In genomic region chrX:45011131-45011530, GRCh38 we compare ENCODE assay signal across 17 cellular contexts.
A peak's percentile ranks its signal among the peaks of the same experiment; 100 is the strongest.
DNase-seq lines count a peak whose midpoint lies in the region; ATAC-seq and TF ChIP-seq lines count a peak whose summit lies in the region.
"Had no signal": no experiment of that assay in that cellular context is flagged by ENCODE, and none has a peak within 500 bp of the region (broad histone marks: within the 10 kb centered on the region; RNA-seq: fewer than 3 reads in every experiment).

No MANE protein-coding gene starts in this region.

- H3K36me3 ChIP-seq in IMR-90 (ENCODE audit: control insufficient read depth, insufficient read depth, low read length) (no peaks in the 10 kb centered on the region), brain microvascular endothelial cell (replicated peaks) (no peaks in the 10 kb centered on the region), mesenchymal stem cell (ENCODE audit: control insufficient read depth in 1 of 2, insufficient read depth in 2 of 2, low read depth in 1 of 2, low read length in 2 of 2) (peaks cover 0 to 16% of the 10 kb centered on the region in 2 experiments), mucosa of descending colon (ENCODE audit: low read depth) (no peaks in the 10 kb centered on the region)
- H3K36me3 ChIP-seq: ovary, SJCRH30 had no signal

- TF ChIP-seq CTCF in IMR-90 (conservative IDR thresholded peaks at IDR 0.05; ENCODE audit: low read depth, low read length) = no peak
- no peak for TF ChIP-seq CTCF in brain microvascular endothelial cell (IDR thresholded peaks at IDR 0.05; ENCODE audit: low read depth, low read length, missing control alignments)
- TF ChIP-seq CTCF in mucosa of descending colon (IDR thresholded peaks at IDR 0.05) = no peak

- H3K9me1 ChIP-seq in IMR-90 (ENCODE audit: insufficient read depth, low read length) = no peaks in the 10 kb centered on the region

- H2BK15ac ChIP-seq in IMR-90 (ENCODE audit: low read depth, low read length) = no peak overlapping the region
- H2BK15ac ChIP-seq in mesenchymal stem cell (ENCODE audit: low read depth, poor library complexity, severe bottlenecking) = no peak overlapping the region

- intact Hi-C loops in IMR-90 (cut with micrococcal nuclease) (loop anchor here (5.0 kb wide), 1 partner anchor 94 kb away; no protein-coding TSS in a partner anchor), Right ventricle myocardium inferior (cut with DNase I) (no loop called here), mucosa of descending colon (cut with DNase I, micrococcal nuclease) (no loop called here), left colon (cut with DNase I, micrococcal nuclease) (no loop called here)

- H3K9ac ChIP-seq in IMR-90 (ENCODE audit: low read depth, low read length) = no peak overlapping the region
- H3K9ac ChIP-seq in mesenchymal stem cell (ENCODE audit: low read length) = no peak overlapping the region
- H3K9ac ChIP-seq: BLaER1 had no signal

- no peak for TF ChIP-seq RAD21 in IMR-90 (IDR thresholded peaks at IDR 0.05; ENCODE audit: low read length)

- POLR2A ChIA-PET in IMR-90 (lab: Charles Lee; ENCODE audit: unreplicated experiment) = no interaction called here

- H2AK9ac ChIP-seq in IMR-90 (replicated peaks; ENCODE audit: low read depth, low read length, poor library complexity) = no peak overlapping the region

- H4K8ac ChIP-seq in IMR-90 (ENCODE audit: low read depth in 2 of 2, low read length in 2 of 2) (no peak overlapping the region), mesenchymal stem cell (ENCODE audit: low read length) (no peak overlapping the region)

- no TSS peak for BruUV-seq in IMR-90 (replicated peaks; lab: Mats Ljungman, UMichigan)

- H2BK5ac ChIP-seq in IMR-90 (ENCODE audit: low read depth, low read length, poor library complexity, severe bottlenecking) (peak overlapping the region; percentile 2), mesenchymal stem cell (ENCODE audit: low read depth, low read length, poor library complexity, severe bottlenecking) (no peak overlapping the region)

- no peak overlapping the region for H4K5ac ChIP-seq in IMR-90 (ENCODE audit: low read depth, low read length)

- in situ Hi-C loops in IMR-90 (cut with MboI; ENCODE audit: low sequenced_read_pairs) (no loop called here), brain microvascular endothelial cell (cut with HindIII; ENCODE audit: low pct_ligation_motif_present, low sequenced_read_pairs) (no loop called here)

- no peak overlapping the region for H2BK120ac ChIP-seq in IMR-90 (ENCODE audit: low read depth, low read length)
- no peak overlapping the region for H2BK120ac ChIP-seq in mesenchymal stem cell (ENCODE audit: low read depth, low read length)

- peak; percentile 29 for DNase-seq in AG20443 (ENCODE audit: low spot score)
- peak; percentile 68 for DNase-seq in IMR-90
- peak; percentile 34 for DNase-seq in brain microvascular endothelial cell
- DNase-seq in mesenchymal stem cell = peak; percentile 47
- DNase-seq in Right ventricle myocardium inferior (ENCODE audit: missing footprints) = no peak
- DNase-seq in mucosa of descending colon = no peak
- DNase-seq in left colon = no peak
- DNase-seq in NCI-H524 treated with DMSO at 0.1 percent for 48 hours (lab: John Stamatoyannopoulos, UW) = no peak
- DNase-seq: activated naive CD4-positive, alpha-beta T cell; caudate nucleus; DMS53; NCI-H2081; ovary; SJCRH30; stomach had no signal

- H3K4me1 ChIP-seq in IMR-90 (ENCODE audit: control insufficient read depth, insufficient read depth, low read length) (peaks cover 2% of the 10 kb centered on the region; the same call in 1 of the 2 replicates), mesenchymal stem cell (ENCODE audit: control insufficient read depth, insufficient read depth, low read depth, low read length) (no peaks in the 10 kb centered on the region), mucosa of descending colon (ENCODE audit: low read depth) (no peaks in the 10 kb centered on the region)
- H3K4me1 ChIP-seq: BLaER1, SJCRH30 had no signal

- CTCF ChIA-PET in IMR-90 (lab: Yijun Ruan, JAX) = no interaction called here

- ATAC-seq in IMR-90 (ENCODE audit: low read depth) (peak; percentile 66), Right ventricle myocardium inferior (no peak), mucosa of descending colon (no peak), left colon (no peak)

- H4K91ac ChIP-seq in IMR-90 (ENCODE audit: insufficient read depth, low read depth, low read length) = no peak overlapping the region
- no peak overlapping the region for H4K91ac ChIP-seq in mesenchymal stem cell (ENCODE audit: low read length)

- H2BK20ac ChIP-seq in IMR-90 (ENCODE audit: low read depth, low read length) = no peak overlapping the region

- H3K4me2 ChIP-seq in IMR-90 (ENCODE audit: low read depth, low read length) = no peak overlapping the region
- no peak overlapping the region for H3K4me2 ChIP-seq in mesenchymal stem cell (ENCODE audit: low read length, poor library complexity, severe bottlenecking)
- H3K4me2 ChIP-seq: BLaER1 had no signal

- peaks cover 14% of the 10 kb centered on the region; the same call in 1 of the 2 replicates for H4K20me1 ChIP-seq in IMR-90 (ENCODE audit: insufficient read depth, low read length)

- H2AFZ ChIP-seq in IMR-90 (replicated peaks; ENCODE audit: low read length, poor library complexity) = no peak overlapping the region
- H2AFZ ChIP-seq in mesenchymal stem cell (ENCODE audit: low read depth, low read length) = no peak overlapping the region

- H3K27ac ChIP-seq in IMR-90 (ENCODE audit: insufficient read depth, low read length) (no peak overlapping the region), brain microvascular endothelial cell (no peak overlapping the region), mesenchymal stem cell (ENCODE audit: low read length, poor library complexity, severe bottlenecking) (no peak overlapping the region)
- H3K27ac ChIP-seq: BLaER1, ovary, SJCRH30, stomach, VCaP had no signal

- H3K4ac ChIP-seq in IMR-90 (ENCODE audit: low read depth, low read length) (no peak overlapping the region), mesenchymal stem cell (ENCODE audit: low read depth in 1 of 2, low read length in 2 of 2) (no peak overlapping the region)

- H3K18ac ChIP-seq in IMR-90 (ENCODE audit: low read depth, low read length) = no peak overlapping the region
- no peak overlapping the region for H3K18ac ChIP-seq in mesenchymal stem cell (ENCODE audit: low read depth in 1 of 2, low read length in 2 of 2)

- H3K9me3 ChIP-seq in IMR-90 (ENCODE audit: control insufficient read depth, insufficient read depth, low read length) = peaks cover 3% of the 10 kb centered on the region
- H3K9me3 ChIP-seq in mesenchymal stem cell (ENCODE audit: control insufficient read depth, low read length) = no peaks in the 10 kb centered on the region
- no peaks in the 10 kb centered on the region for H3K9me3 ChIP-seq in mucosa of descending colon
- H3K9me3 ChIP-seq: SJCRH30 had no signal

- H2BK12ac ChIP-seq in mesenchymal stem cell (ENCODE audit: low read length in 2 of 2) = no peak overlapping the region

- H3K56ac ChIP-seq in IMR-90 (ENCODE audit: extremely low read depth, insufficient read depth, low read length) = no peak overlapping the region

- TF ChIP-seq POLR2A in IMR-90 (IDR thresholded peaks at IDR 0.05; ENCODE audit: low read depth, low read length) = no peak

- dilution Hi-C loops in IMR-90 (cut with HindIII; ENCODE audit: low sequenced_read_pairs, unreplicated experiment) = no loop called here

- H3K4me3 ChIP-seq in IMR-90 (ENCODE audit: insufficient read depth, low read depth, low read length) (no peak overlapping the region), brain microvascular endothelial cell (ENCODE audit: low read depth, low read length) (no peak overlapping the region), mesenchymal stem cell (ENCODE audit: insufficient read depth in 1 of 2, low read depth in 1 of 2, low read length in 2 of 2) (no peak overlapping the region), mucosa of descending colon (no peak overlapping the region)
- H3K4me3 ChIP-seq: BLaER1, ovary, SJCRH30, stomach had no signal

- H3K27me3 ChIP-seq in IMR-90 (ENCODE audit: control insufficient read depth, insufficient read depth, low read length) (no peaks in the 10 kb centered on the region), brain microvascular endothelial cell (replicated peaks) (no peaks in the 10 kb centered on the region), mesenchymal stem cell (ENCODE audit: control insufficient read depth in 1 of 2, insufficient read depth in 1 of 2, low read length in 2 of 2) (no peaks in the 10 kb centered on the region)
- H3K27me3 ChIP-seq: BLaER1, ovary, SJCRH30, stomach had no signal

- H3K79me1 ChIP-seq in IMR-90 (ENCODE audit: low read depth in 1 of 2, low read length in 2 of 2) (peaks cover 0 to 26% of the 10 kb centered on the region in 2 experiments; a peak in 2 of 4 replicates), mesenchymal stem cell (replicated peaks; ENCODE audit: low read length, poor library complexity, severe bottlenecking) (no peaks in the 10 kb centered on the region)

- H3K14ac ChIP-seq in IMR-90 (replicated peaks; ENCODE audit: low read depth, low read length) = no peak overlapping the region
- no peak overlapping the region for H3K14ac ChIP-seq in mesenchymal stem cell (ENCODE audit: low read length in 2 of 2)

- no peak overlapping the region for H3K23ac ChIP-seq in IMR-90 (ENCODE audit: low read depth, low read length)
- H3K23ac ChIP-seq in mesenchymal stem cell (ENCODE audit: low read length in 2 of 2) = no peak overlapping the region

- H2AK5ac ChIP-seq in IMR-90 (ENCODE audit: low read depth, low read length) = no peak overlapping the region
- no peak overlapping the region for H2AK5ac ChIP-seq in mesenchymal stem cell (ENCODE audit: low read length, severe bottlenecking)

TF ChIP-seq in IMR-90, 13 proteins besides CTCF, POLR2A, EP300 and RAD21 (continues in another document):
- TF ChIP-seq CEBPB (IDR thresholded peaks at IDR 0.05; ENCODE audit: low read depth, low read length) (no peak), CHD1 (IDR thresholded peaks at IDR 0.05; ENCODE audit: low read depth, low read length) (no peak), MAFK (IDR thresholded peaks at IDR 0.05; ENCODE audit: low read depth, low read length) (no peak), NFE2L2 (IDR thresholded peaks at IDR 0.05; ENCODE audit: low read depth, low read length) (no peak), RCOR1 (IDR thresholded peaks at IDR 0.05; ENCODE audit: insufficient replicate concordance, low read length) (no peak), MAZ (IDR thresholded peaks at IDR 0.05; ENCODE audit: borderline replicate concordance, low read depth, low read length) (no peak)
- TF ChIP-seq, protein P1, sequence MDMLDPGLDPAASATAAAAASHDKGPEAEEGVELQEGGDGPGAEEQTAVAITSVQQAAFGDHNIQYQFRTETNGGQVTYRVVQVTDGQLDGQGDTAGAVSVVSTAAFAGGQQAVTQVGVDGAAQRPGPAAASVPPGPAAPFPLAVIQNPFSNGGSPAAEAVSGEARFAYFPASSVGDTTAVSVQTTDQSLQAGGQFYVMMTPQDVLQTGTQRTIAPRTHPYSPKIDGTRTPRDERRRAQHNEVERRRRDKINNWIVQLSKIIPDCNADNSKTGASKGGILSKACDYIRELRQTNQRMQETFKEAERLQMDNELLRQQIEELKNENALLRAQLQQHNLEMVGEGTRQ (IDR thresholded peaks at IDR 0.05; ENCODE audit: low read depth, low read length) = no peak

Comparison
In these comparisons a context has a peak if more than half of its experiments do, and no peak if none do; other contexts are left out.
1. DNase-seq: peak in AG20443 (single experiment), IMR-90 (single experiment), brain microvascular endothelial cell (single experiment) and mesenchymal stem cell (single experiment); none in Right ventricle myocardium inferior (single experiment), mucosa of descending colon (0 of 3), left colon (0 of 2) and NCI-H524 treated with DMSO at 0.1 percent for 48 hours (single experiment).